ENCODE assay signal across 23 cellular contexts in genomic region chr9:3939820-3940219, GRCh38.
"Had no signal": no experiment of that assay in that cellular context is flagged by ENCODE, and none has a peak within 500 bp of the region (broad histone marks: within the 10 kb centered on the region; RNA-seq: fewer than 3 reads in every experiment).

No MANE protein-coding gene starts in this region.

- H3K9me3 Mint-ChIP-seq: activated B cell treated with CpG ODN at 0.5 μM for 24 hours; activated CD4-positive, alpha-beta memory T cell treated with anti-CD3 and anti-CD28 coated beads for 36 hours; activated CD4-positive, alpha-beta T cell treated with anti-CD3 and anti-CD28 coated beads, Interleukin-2, amount 10 ng/mL, durations not matched to agents 7 days and 5 days; activated naive CD4-positive, alpha-beta T cell treated with anti-CD3 and anti-CD28 coated beads for 36 hours; activated naive CD8-positive, alpha-beta T cell treated with anti-CD3 and anti-CD28 coated beads for 36 hours; activated T-helper 17 cell treated with anti-CD3 and anti-CD28 coated beads, Interleukin-2, amount 50 U/mL, for 72 hours had no signal

- H3K4me1 Mint-ChIP-seq: activated B cell treated with CpG ODN at 0.5 μM for 24 hours; activated CD4-positive, alpha-beta T cell treated with anti-CD3 and anti-CD28 coated beads, Interleukin-2, amount 10 ng/mL, durations not matched to agents 7 days and 5 days; activated T-helper 17 cell treated with anti-CD3 and anti-CD28 coated beads, Interleukin-2, amount 50 U/mL, for 72 hours; T-helper 17 cell had no signal

- H3K4me3 Mint-ChIP-seq: activated B cell treated with CpG ODN at 0.5 μM for 24 hours; activated CD4-positive, alpha-beta memory T cell treated with anti-CD3 and anti-CD28 coated beads for 36 hours; activated CD4-positive, alpha-beta T cell treated with anti-CD3 and anti-CD28 coated beads, Interleukin-2, amount 10 ng/mL, durations not matched to agents 7 days and 5 days; activated naive CD4-positive, alpha-beta T cell treated with anti-CD3 and anti-CD28 coated beads for 36 hours; activated naive CD8-positive, alpha-beta T cell treated with anti-CD3 and anti-CD28 coated beads for 36 hours; activated T-helper 17 cell treated with anti-CD3 and anti-CD28 coated beads, Interleukin-2, amount 50 U/mL, for 72 hours; T-helper 17 cell had no signal

- H3K27me3 ChIP-seq: Peyer's patch had no signal

- H3K27ac ChIP-seq: Peyer's patch had no signal

- H3K4me1 ChIP-seq: Peyer's patch had no signal

- H3K36me3 ChIP-seq: Peyer's patch had no signal

- H3K4me3 ChIP-seq: Peyer's patch had no signal

- H3K9me3 ChIP-seq: Peyer's patch had no signal

- ATAC-seq: activated T-helper 17 cell treated with anti-CD3 and anti-CD28 coated beads, Interleukin-2, amount 50 U/mL, for 72 hours; T-helper 17 cell had no signal

- DNase-seq: activated B cell treated with CpG ODN at 0.5 μM for 24 hours; activated CD4-positive, alpha-beta memory T cell treated with anti-CD3 and anti-CD28 coated beads for 36 hours; activated CD4-positive, alpha-beta T cell treated with anti-CD3 and anti-CD28 coated beads, Interleukin-2, amount 10 ng/mL, durations not matched to agents 7 days and 5 days; activated gamma-delta T cell; activated naive CD4-positive, alpha-beta T cell treated with anti-CD3 and anti-CD28 coated beads for 36 hours; activated naive CD8-positive, alpha-beta T cell treated with anti-CD3 and anti-CD28 coated beads for 36 hours; activated T-cell treated with anti-CD3 and anti-CD28 coated beads for 4 hours; activated T-cell treated with anti-CD3 and anti-CD28 coated beads, Interleukin-2, amount 50 U/mL, for 48 hours; anterior cingulate cortex; central memory CD4-positive, alpha-beta T cell; NCI-H1417; NCI-H1694; NCI-H2029; NCI-H345; NCI-H510A; NCI-H526 treated with DMSO at 0.1 percent for 48 hours; NK-92 treated with Interleukin-12 subunit alpha and Interleukin-12 subunit beta, amount 100 ng/mL, for 24 hours; OCI-M1; Peyer's patch; SHP77 treated with DMSO at 0.1 percent for 48 hours; T-helper 17 cell; T1000 had no signal

- H3K27me3 Mint-ChIP-seq: activated CD4-positive, alpha-beta T cell treated with anti-CD3 and anti-CD28 coated beads, Interleukin-2, amount 10 ng/mL, durations not matched to agents 7 days and 5 days had no signal

- H3K27ac Mint-ChIP-seq: activated B cell treated with CpG ODN at 0.5 μM for 24 hours; activated CD4-positive, alpha-beta memory T cell treated with anti-CD3 and anti-CD28 coated beads for 36 hours; activated CD4-positive, alpha-beta T cell treated with anti-CD3 and anti-CD28 coated beads, Interleukin-2, amount 10 ng/mL, durations not matched to agents 7 days and 5 days; activated naive CD4-positive, alpha-beta T cell treated with anti-CD3 and anti-CD28 coated beads for 36 hours; activated naive CD8-positive, alpha-beta T cell treated with anti-CD3 and anti-CD28 coated beads for 36 hours; activated T-helper 17 cell treated with anti-CD3 and anti-CD28 coated beads, Interleukin-2, amount 50 U/mL, for 72 hours; T-helper 17 cell had no signal

- H3K36me3 Mint-ChIP-seq: activated CD4-positive, alpha-beta memory T cell treated with anti-CD3 and anti-CD28 coated beads for 36 hours; activated naive CD8-positive, alpha-beta T cell treated with anti-CD3 and anti-CD28 coated beads for 36 hours had no signal
